13 cellular contexts compared by ENCODE assay signal in the genomic region with DNA sequence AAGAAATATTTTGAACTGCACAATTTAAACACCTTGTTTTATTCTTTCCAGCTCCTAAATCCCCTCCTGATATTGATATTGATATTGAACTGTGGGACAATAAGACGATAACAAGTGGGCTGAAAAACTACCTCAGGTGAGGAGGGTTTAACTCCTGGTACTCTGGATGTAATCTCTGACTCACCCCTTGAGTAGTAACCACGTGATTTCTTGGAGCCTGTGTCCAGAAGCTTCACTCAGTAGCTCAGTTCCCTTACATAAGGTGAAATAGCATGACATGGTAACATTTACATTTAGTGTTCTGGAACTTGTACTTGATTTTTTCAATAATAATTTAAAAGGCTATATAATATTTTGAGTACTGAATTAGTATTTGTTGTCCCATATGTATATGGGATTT.
"Had no signal": no experiment of that assay in that cellular context is flagged by ENCODE, and none has a peak within 500 bp of the region (broad histone marks: within the 10 kb centered on the region; RNA-seq: fewer than 3 reads in every experiment).

No MANE protein-coding gene starts in this region.

- H3K27ac ChIP-seq: adrenal gland, lower lobe of right lung, prostate gland, right lobe of liver had no signal

- H3K4me1 ChIP-seq: lower lobe of right lung, prostate gland, right lobe of liver had no signal

- DNase-seq: activated CD4-positive, alpha-beta T cell treated with anti-CD3 and anti-CD28 coated beads, Interleukin-2, amount 50 U/mL, for 1 hour; activated naive CD4-positive, alpha-beta T cell treated with anti-CD3 and anti-CD28 coated beads, Interleukin-2, amount 10 ng/mL, durations not matched to agents 7 days and 5 days; adrenal gland; central memory CD4-positive, alpha-beta T cell; effector CD8-positive, alpha-beta T cell; head of caudate nucleus; left cardiac atrium; lower lobe of right lung; right lobe of liver; stimulated activated naive CD8-positive, alpha-beta T cell treated with anti-CD3 and anti-CD28 coated beads, Interleukin-15, Interleukin-2, amounts not matched to agents 100 U/mL and 50 U/mL, for 24 hours; trophoblast cell had no signal

- H3K27me3 ChIP-seq: adrenal gland, right lobe of liver had no signal

- ATAC-seq: left cardiac atrium; lower lobe of right lung; right lobe of liver; stimulated activated naive CD8-positive, alpha-beta T cell treated with anti-CD3 and anti-CD28 coated beads, Interleukin-15, Interleukin-2, amounts not matched to agents 100 U/mL and 50 U/mL, for 24 hours had no signal

- H3K36me3 ChIP-seq: adrenal gland, lower lobe of right lung, prostate gland had no signal

- H3K9me3 ChIP-seq: adrenal gland, lower lobe of right lung, prostate gland had no signal

- H3K4me3 ChIP-seq: adrenal gland, lower lobe of right lung, prostate gland, right lobe of liver, smooth muscle cell had no signal
